In the genomic region with DNA sequence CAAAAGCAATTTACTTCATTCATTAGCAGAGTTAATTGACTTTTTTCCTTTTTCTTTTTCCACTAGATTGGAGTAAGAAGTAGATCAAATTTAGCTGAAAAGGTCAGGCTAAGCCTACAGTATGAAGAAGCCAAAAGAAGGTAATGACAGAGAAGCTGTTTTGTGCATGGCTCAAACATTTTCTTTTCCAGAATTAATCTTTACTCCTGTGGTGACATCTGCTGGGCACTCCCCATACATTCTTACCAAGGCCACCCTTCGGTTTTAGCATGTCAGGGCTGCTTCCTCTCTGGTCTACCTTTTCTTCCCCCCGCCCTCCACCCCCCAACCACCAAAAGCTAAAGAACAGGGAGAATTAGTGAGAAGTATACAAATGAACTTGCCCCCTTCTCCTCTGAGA, we compare ENCODE assay signal across 8 cellular contexts.
A peak's percentile ranks its signal among the peaks of the same experiment; 100 is the strongest.
DNase-seq lines count a peak whose midpoint lies in the region; ATAC-seq and TF ChIP-seq lines count a peak whose summit lies in the region.

No MANE protein-coding gene starts in this region.

- no peaks in the 10 kb centered on the region for H3K36me3 Mint-ChIP-seq in brain

- no peaks in the 10 kb centered on the region for H3K4me1 Mint-ChIP-seq in brain

- H3K27me3 Mint-ChIP-seq in brain, result no peaks in the 10 kb centered on the region

- H3K27ac Mint-ChIP-seq in brain, result no peak overlapping the region

- peak; percentile 37 for DNase-seq in COLO668 (lab: John Stamatoyannopoulos, UW; ENCODE audit: unreplicated experiment)
- DNase-seq in NCI-H128 (lab: John Stamatoyannopoulos, UW; ENCODE audit: unreplicated experiment), result peak; percentile 19
- peak; percentile 55 to 69 for DNase-seq in lung microvascular endothelial cell (ENCODE audit: low read depth in 2 of 2)
- DNase-seq in amniotic stem cell (lab: John Stamatoyannopoulos, UW), result no peak
- no peak for DNase-seq in GM19238 (ENCODE audit: insufficient read length, low spot score)

- H3K9me3 Mint-ChIP-seq in brain, result no peaks in the 10 kb centered on the region

- peak; percentile 72 to 73 for TF ChIP-seq CTCF in brain (conservative IDR thresholded peaks at IDR 0.05)

- H3K4me3 Mint-ChIP-seq in brain, result no peak overlapping the region

- ATAC-seq in GM18861 (IDR thresholded peaks at IDR 0.05; ENCODE audit: unreplicated experiment), result peak; percentile 74
- no peak for ATAC-seq in GM18858 (IDR thresholded peaks at IDR 0.05; ENCODE audit: unreplicated experiment)

Comparison
In these comparisons a context has a peak if more than half of its experiments do, and no peak if none do; other contexts are left out.
1. DNase-seq: peak in COLO668 (single experiment), NCI-H128 (single experiment) and lung microvascular endothelial cell (2 of 2); none in amniotic stem cell (single experiment) and GM19238 (single experiment).